In the genomic region with DNA sequence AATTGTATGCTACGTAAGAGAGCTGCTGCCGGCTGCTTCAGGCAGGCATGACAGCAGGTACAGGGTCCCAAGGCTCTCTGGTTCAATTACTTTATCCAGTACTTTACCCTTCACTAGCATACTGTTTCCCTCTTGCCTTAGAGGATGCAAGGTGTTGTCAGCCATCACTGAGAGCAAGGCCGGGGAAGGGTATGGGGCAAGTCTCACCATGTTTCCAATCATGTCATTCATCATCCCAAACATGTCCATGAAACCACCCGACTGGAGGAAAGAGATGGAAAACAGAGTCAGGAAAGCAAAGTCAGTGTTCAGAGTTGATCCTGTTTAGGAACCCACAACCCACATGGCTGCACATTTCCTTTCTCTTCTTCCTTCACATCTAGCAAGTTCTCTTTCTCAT, we compare ENCODE assay signal across 18 cellular contexts. TPM values are rescaled to one million over a fixed set of nuclear protein-coding genes. Genes with fewer than 3 reads are reported as not detected.
DNase-seq lines count a peak whose midpoint lies in the region; ATAC-seq, FAIRE-seq and TF ChIP-seq lines count a peak whose summit lies in the region.
"Had no signal": no experiment of that assay in that cellular context is flagged by ENCODE, and none has a peak within 500 bp of the region (broad histone marks: within the 10 kb centered on the region; RNA-seq: fewer than 3 reads in every experiment).

No MANE protein-coding gene starts in this region.

- peaks cover 17% of the 10 kb centered on the region for H3K4me1 ChIP-seq in astrocyte (ENCODE audit: insufficient read depth, low read length)
- H3K4me1 ChIP-seq in naive thymus-derived CD4-positive, alpha-beta T cell (ENCODE audit: control insufficient read depth in 2 of 2, insufficient read depth in 2 of 2, low read length in 2 of 2): peaks cover 0 to 18% of the 10 kb centered on the region in 2 donors
- peaks cover 16% of the 10 kb centered on the region for H3K4me1 ChIP-seq in upper lobe of right lung

- no peak for ATAC-seq in naive thymus-derived CD4-positive, alpha-beta T cell
- no peak for ATAC-seq in upper lobe of right lung
- ATAC-seq: HepG2, Panc1 had no signal

- CTCF ChIA-PET in activated CD4-positive, alpha-beta memory T cell treated with anti-CD3 and anti-CD28 coated beads for 36 hours (lab: Charles Lee): interaction anchor here (0.8 kb wide), 1 partner anchor 30 kb away, joined by 3 read pairs; no protein-coding TSS in a partner anchor
- CTCF ChIA-PET in activated CD4-positive, alpha-beta memory T cell treated with anti-CD3 and anti-CD28 coated beads, Interleukin-2, amount 10 ng/mL, durations not matched to agents 7 days and 5 days (lab: Charles Lee): no interaction called here
- CTCF ChIA-PET in naive thymus-derived CD4-positive, alpha-beta T cell (lab: Charles Lee): interaction anchor here (6.9 kb wide), 1 partner anchor 73 kb away, joined by 94 read pairs; the partner anchor contains the start of gene GPR162

- no peaks in the 10 kb centered on the region for H3K27me3 ChIP-seq in astrocyte (ENCODE audit: insufficient read depth, low read length)
- H3K27me3 ChIP-seq in naive thymus-derived CD4-positive, alpha-beta T cell (ENCODE audit: control insufficient read depth in 2 of 2, insufficient read depth in 2 of 2, low read length in 2 of 2): no peaks in the 10 kb centered on the region
- no peaks in the 10 kb centered on the region for H3K27me3 ChIP-seq in upper lobe of right lung
- H3K27me3 ChIP-seq: BLaER1 had no signal

- H3K4me3 Mint-ChIP-seq in activated CD4-positive, alpha-beta memory T cell treated with anti-CD3 and anti-CD28 coated beads for 36 hours: no peak overlapping the region
- H3K4me3 Mint-ChIP-seq in activated CD4-positive, alpha-beta memory T cell treated with anti-CD3 and anti-CD28 coated beads, Interleukin-2, amount 10 ng/mL, durations not matched to agents 7 days and 5 days: no peak overlapping the region
- H3K4me3 Mint-ChIP-seq in IgD-negative memory B cell (peak overlapping the region in 1 of 4 donors; percentile 98), astrocyte (ENCODE audit: unreplicated experiment) (peak overlapping the region; percentile 99)
- peak overlapping the region in 4 of 10 donors; percentile 15 to 32 (median 20) for H3K4me3 Mint-ChIP-seq in naive thymus-derived CD4-positive, alpha-beta T cell

- H3K79me2 ChIP-seq in astrocyte (ENCODE audit: insufficient read depth, low read length): peaks cover 33% of the 10 kb centered on the region

- no peaks in the 10 kb centered on the region for H3K27me3 Mint-ChIP-seq in activated CD4-positive, alpha-beta memory T cell treated with anti-CD3 and anti-CD28 coated beads for 36 hours
- H3K27me3 Mint-ChIP-seq in activated CD4-positive, alpha-beta memory T cell treated with anti-CD3 and anti-CD28 coated beads, Interleukin-2, amount 10 ng/mL, durations not matched to agents 7 days and 5 days: no peaks in the 10 kb centered on the region
- H3K27me3 Mint-ChIP-seq in IgD-negative memory B cell: no peaks in the 10 kb centered on the region
- no peaks in the 10 kb centered on the region for H3K27me3 Mint-ChIP-seq in astrocyte (ENCODE audit: low read depth, unreplicated experiment)
- H3K27me3 Mint-ChIP-seq in naive thymus-derived CD4-positive, alpha-beta T cell: no peaks in the 10 kb centered on the region

- H3K4me2 ChIP-seq in astrocyte (ENCODE audit: low read length): no peak overlapping the region

- H3K9me3 ChIP-seq in astrocyte (ENCODE audit: insufficient read depth, low read depth, low read length) (no peaks in the 10 kb centered on the region), upper lobe of right lung (no peaks in the 10 kb centered on the region)
- H3K9me3 ChIP-seq in naive thymus-derived CD4-positive, alpha-beta T cell (ENCODE audit: control insufficient read depth in 2 of 3, low read length in 3 of 3): no peaks in the 10 kb centered on the region
- H3K9me3 ChIP-seq: BLaER1 had no signal

- H3K27ac Mint-ChIP-seq in activated CD4-positive, alpha-beta memory T cell treated with anti-CD3 and anti-CD28 coated beads for 36 hours: peak overlapping the region; percentile 55
- no peak overlapping the region for H3K27ac Mint-ChIP-seq in activated CD4-positive, alpha-beta memory T cell treated with anti-CD3 and anti-CD28 coated beads, Interleukin-2, amount 10 ng/mL, durations not matched to agents 7 days and 5 days
- H3K27ac Mint-ChIP-seq in IgD-negative memory B cell: peak overlapping the region in 2 of 3 donors; percentile 16 to 99
- no peak overlapping the region for H3K27ac Mint-ChIP-seq in astrocyte (ENCODE audit: unreplicated experiment)
- H3K27ac Mint-ChIP-seq in naive thymus-derived CD4-positive, alpha-beta T cell: peak overlapping the region in 4 of 9 donors; percentile 33 to 98 (median 66)
- H3K27ac Mint-ChIP-seq: H9 had no signal

- intact Hi-C loops in activated CD4-positive, alpha-beta memory T cell treated with anti-CD3 and anti-CD28 coated beads for 36 hours (cut with micrococcal nuclease): no loop called here
- intact Hi-C loops in naive thymus-derived CD4-positive, alpha-beta T cell (cut with micrococcal nuclease): loop anchor here in 1 of 2 donors (5.0 kb wide), 1 partner anchor 258 kb away; the partner anchor contains the start of genes MRPL51 and NCAPD2
- intact Hi-C loops in upper lobe of right lung (cut with DNase I): no loop called here

- H3K36me3 Mint-ChIP-seq in activated CD4-positive, alpha-beta memory T cell treated with anti-CD3 and anti-CD28 coated beads for 36 hours: peaks cover 32% of the 10 kb centered on the region
- peaks cover 48% of the 10 kb centered on the region for H3K36me3 Mint-ChIP-seq in activated CD4-positive, alpha-beta memory T cell treated with anti-CD3 and anti-CD28 coated beads, Interleukin-2, amount 10 ng/mL, durations not matched to agents 7 days and 5 days (ENCODE audit: low read depth)
- H3K36me3 Mint-ChIP-seq in IgD-negative memory B cell: peaks cover 2% of the 10 kb centered on the region
- H3K36me3 Mint-ChIP-seq in astrocyte (ENCODE audit: low read depth, unreplicated experiment): peaks cover 27% of the 10 kb centered on the region
- H3K36me3 Mint-ChIP-seq in naive thymus-derived CD4-positive, alpha-beta T cell: peaks cover 12 to 20% (median 17%) of the 10 kb centered on the region in 5 donors

- TF ChIP-seq CTCF in astrocyte (IDR thresholded peaks at IDR 0.05; ENCODE audit: insufficient read depth, low read depth, low read length) (no peak), upper lobe of right lung (IDR thresholded peaks at IDR 0.05) (no peak)

- peaks cover 34% of the 10 kb centered on the region for H3K4me1 Mint-ChIP-seq in activated CD4-positive, alpha-beta memory T cell treated with anti-CD3 and anti-CD28 coated beads for 36 hours (ENCODE audit: low read depth)
- peaks cover 33% of the 10 kb centered on the region for H3K4me1 Mint-ChIP-seq in activated CD4-positive, alpha-beta memory T cell treated with anti-CD3 and anti-CD28 coated beads, Interleukin-2, amount 10 ng/mL, durations not matched to agents 7 days and 5 days
- peaks cover 15 to 17% (median 17%) of the 10 kb centered on the region in 3 donors for H3K4me1 Mint-ChIP-seq in IgD-negative memory B cell
- H3K4me1 Mint-ChIP-seq in astrocyte (ENCODE audit: low read depth, unreplicated experiment): peaks cover 30% of the 10 kb centered on the region
- peaks cover 10 to 47% (median 34%) of the 10 kb centered on the region in 7 donors for H3K4me1 Mint-ChIP-seq in naive thymus-derived CD4-positive, alpha-beta T cell

- H4K20me1 ChIP-seq in astrocyte (ENCODE audit: insufficient read depth, low read length): peaks cover 59% of the 10 kb centered on the region

- POLR2A ChIA-PET in activated CD4-positive, alpha-beta memory T cell treated with anti-CD3 and anti-CD28 coated beads for 36 hours (lab: Charles Lee): no interaction called here
- POLR2A ChIA-PET in activated CD4-positive, alpha-beta memory T cell treated with anti-CD3 and anti-CD28 coated beads, Interleukin-2, amount 10 ng/mL, durations not matched to agents 7 days and 5 days (lab: Charles Lee): no interaction called here
- POLR2A ChIA-PET in naive thymus-derived CD4-positive, alpha-beta T cell (lab: Charles Lee): interaction anchor here (0.7 to 6.6 kb wide), 2 partner anchors 78 to 186 kb away, joined by 3 to 91 read pairs; partner anchors contain the start of gene P3H3

- H3K9ac ChIP-seq in astrocyte (ENCODE audit: low read length): peak overlapping the region; percentile 21
- H3K9ac ChIP-seq: BLaER1 had no signal

- H3K27ac ChIP-seq in astrocyte (ENCODE audit: low read depth, low read length): no peak overlapping the region
- H3K27ac ChIP-seq in naive thymus-derived CD4-positive, alpha-beta T cell (ENCODE audit: low read depth, low read length): peak overlapping the region; percentile 7
- H3K27ac ChIP-seq in upper lobe of right lung: no peak overlapping the region
- H3K27ac ChIP-seq: BLaER1 had no signal

- FAIRE-seq in astrocyte (lab: Jason Lieb, UNC): no peak
- FAIRE-seq: HepG2 had no signal

- H3K36me3 ChIP-seq in astrocyte (ENCODE audit: insufficient read depth, low read length) (peaks cover 40% of the 10 kb centered on the region), upper lobe of right lung (peaks cover 56% of the 10 kb centered on the region)
- H3K36me3 ChIP-seq in naive thymus-derived CD4-positive, alpha-beta T cell (ENCODE audit: control insufficient read depth in 2 of 3, insufficient read depth in 3 of 3, low read length in 3 of 3): peaks cover 4 to 64% (median 10%) of the 10 kb centered on the region in 3 experiments

- no peak overlapping the region for H2AFZ ChIP-seq in astrocyte (ENCODE audit: low read depth, low read length)

- no peaks in the 10 kb centered on the region for H3K9me3 Mint-ChIP-seq in activated CD4-positive, alpha-beta memory T cell treated with anti-CD3 and anti-CD28 coated beads for 36 hours
- H3K9me3 Mint-ChIP-seq in activated CD4-positive, alpha-beta memory T cell treated with anti-CD3 and anti-CD28 coated beads, Interleukin-2, amount 10 ng/mL, durations not matched to agents 7 days and 5 days: no peaks in the 10 kb centered on the region
- H3K9me3 Mint-ChIP-seq in IgD-negative memory B cell: no peaks in the 10 kb centered on the region
- H3K9me3 Mint-ChIP-seq in astrocyte (ENCODE audit: unreplicated experiment): no peaks in the 10 kb centered on the region
- H3K9me3 Mint-ChIP-seq in naive thymus-derived CD4-positive, alpha-beta T cell: no peaks in the 10 kb centered on the region
- H3K9me3 Mint-ChIP-seq: H9 had no signal

- DNase-seq in activated CD4-positive, alpha-beta memory T cell treated with anti-CD3 and anti-CD28 coated beads for 36 hours: no peak
- DNase-seq in activated CD4-positive, alpha-beta memory T cell treated with anti-CD3 and anti-CD28 coated beads, Interleukin-2, amount 10 ng/mL, durations not matched to agents 7 days and 5 days: no peak
- DNase-seq in astrocyte (ENCODE audit: low read depth) (no peak), DMS153 treated with DMSO at 0.1 percent for 48 hours (lab: John Stamatoyannopoulos, UW; ENCODE audit: unreplicated experiment) (no peak), upper lobe of right lung (no peak), anterior cingulate cortex (lab: John Stamatoyannopoulos, UW) (no peak)
- DNase-seq in naive thymus-derived CD4-positive, alpha-beta T cell: no peak
- DNase-seq: 8988T, DMS153, H9, Kasumi-1, NCI-H1417 treated with DMSO at 0.1 percent for 48 hours, NCI-H2029, NCI-H510A treated with DMSO at 0.1 percent for 48 hours had no signal

- no peak overlapping the region for H3K4me3 ChIP-seq in astrocyte (ENCODE audit: insufficient read depth, low read depth, low read length)
- H3K4me3 ChIP-seq in naive thymus-derived CD4-positive, alpha-beta T cell (ENCODE audit: low read length): no peak overlapping the region
- no peak overlapping the region for H3K4me3 ChIP-seq in upper lobe of right lung
- H3K4me3 ChIP-seq: BLaER1 had no signal

RNA-seq across cellular contexts. Expression of gene MLF2, which starts 2.4 kb away (rescaled TPM):
- 100 to 1,000 TPM; 140 to 141 TPM for total RNA-seq in activated CD4-positive, alpha-beta memory T cell treated with anti-CD3 and anti-CD28 coated beads for 36 hours
- total RNA-seq in activated CD4-positive, alpha-beta memory T cell treated with anti-CD3 and anti-CD28 coated beads, Interleukin-2, amount 10 ng/mL, durations not matched to agents 7 days and 5 days: 100 to 1,000 TPM; 101 to 108 TPM
- 152 TPM for polyA plus RNA-seq in IgD-negative memory B cell
- total RNA-seq in astrocyte (302 and 316 TPM in 2 replicates), upper lobe of right lung (118 TPM)
- 100 to 1,000 TPM in 3 of 5 experiments, 10 to 100 TPM in 2; 84.6 to 141 (median 117) TPM for total RNA-seq in naive thymus-derived CD4-positive, alpha-beta T cell
- 100 to 1,000 TPM; 122 to 134 TPM for polyA plus RNA-seq in naive thymus-derived CD4-positive, alpha-beta T cell

RNA-seq across cellular contexts. Expression of gene PTMS, which starts 15.7 kb away (rescaled TPM):
- total RNA-seq in activated CD4-positive, alpha-beta memory T cell treated with anti-CD3 and anti-CD28 coated beads for 36 hours: 100 to 1,000 TPM; 104 to 109 TPM
- total RNA-seq in activated CD4-positive, alpha-beta memory T cell treated with anti-CD3 and anti-CD28 coated beads, Interleukin-2, amount 10 ng/mL, durations not matched to agents 7 days and 5 days: 10 to 100 TPM; 47.0 to 49.6 TPM
- polyA plus RNA-seq in IgD-negative memory B cell: 2.5 TPM
- total RNA-seq in astrocyte: 504 and 510 TPM in 2 replicates
- total RNA-seq in naive thymus-derived CD4-positive, alpha-beta T cell: 100 to 1,000 TPM in 1 of 5 experiments, 10 to 100 TPM in 1, 1 to 10 TPM in 3; 1.4 to 125 (median 3.5) TPM
- polyA plus RNA-seq in naive thymus-derived CD4-positive, alpha-beta T cell: not detected
- 323 TPM for total RNA-seq in upper lobe of right lung

RNA-seq across cellular contexts. Expression of gene LAG3, which starts 21.8 kb away (rescaled TPM):
- total RNA-seq in activated CD4-positive, alpha-beta memory T cell treated with anti-CD3 and anti-CD28 coated beads for 36 hours: 100 to 1,000 TPM; 169 to 172 TPM
- total RNA-seq in activated CD4-positive, alpha-beta memory T cell treated with anti-CD3 and anti-CD28 coated beads, Interleukin-2, amount 10 ng/mL, durations not matched to agents 7 days and 5 days: 10 to 100 TPM; 91.9 TPM
- polyA plus RNA-seq in IgD-negative memory B cell: 0.88 TPM
- total RNA-seq in astrocyte (2.0 TPM in 2 replicates), upper lobe of right lung (1.5 TPM)
- total RNA-seq in naive thymus-derived CD4-positive, alpha-beta T cell: 10 to 100 TPM in 1 of 5 experiments, 1 to 10 TPM in 2, under 1 TPM in 2; 0.64 to 46.5 (median 1.7) TPM
- polyA plus RNA-seq in naive thymus-derived CD4-positive, alpha-beta T cell: under 1 TPM; 0.26 to 0.69 TPM

RNA-seq across cellular contexts. Expression of gene COPS7A, which starts 26.7 kb away (rescaled TPM):
- total RNA-seq in activated CD4-positive, alpha-beta memory T cell treated with anti-CD3 and anti-CD28 coated beads for 36 hours: 10 to 100 TPM; 37.6 to 39.4 TPM
- 10 to 100 TPM; 28.4 to 29.0 TPM for total RNA-seq in activated CD4-positive, alpha-beta memory T cell treated with anti-CD3 and anti-CD28 coated beads, Interleukin-2, amount 10 ng/mL, durations not matched to agents 7 days and 5 days
- polyA plus RNA-seq in IgD-negative memory B cell: 36.8 TPM
- total RNA-seq in astrocyte (47.3 and 51.5 TPM in 2 replicates), upper lobe of right lung (57.9 TPM)
- 10 to 100 TPM; 21.9 to 38.7 (median 30.1) TPM for total RNA-seq in naive thymus-derived CD4-positive, alpha-beta T cell
- polyA plus RNA-seq in naive thymus-derived CD4-positive, alpha-beta T cell: 10 to 100 TPM; 43.0 to 48.0 TPM

RNA-seq across cellular contexts. Expression of gene CD4, which starts 38.8 kb away (rescaled TPM):
- 100 to 1,000 TPM; 290 to 300 TPM for total RNA-seq in activated CD4-positive, alpha-beta memory T cell treated with anti-CD3 and anti-CD28 coated beads for 36 hours
- 100 to 1,000 TPM; 324 to 327 TPM for total RNA-seq in activated CD4-positive, alpha-beta memory T cell treated with anti-CD3 and anti-CD28 coated beads, Interleukin-2, amount 10 ng/mL, durations not matched to agents 7 days and 5 days
- 6.6 TPM for polyA plus RNA-seq in IgD-negative memory B cell
- total RNA-seq in astrocyte (0.54 and 0.72 TPM in 2 replicates), upper lobe of right lung (67.6 TPM)
- total RNA-seq in naive thymus-derived CD4-positive, alpha-beta T cell: 100 to 1,000 TPM; 164 to 267 (median 246) TPM
- 100 to 1,000 TPM; 364 to 576 TPM for polyA plus RNA-seq in naive thymus-derived CD4-positive, alpha-beta T cell

Comparison
In these comparisons a context has a peak if more than half of its experiments do, and no peak if none do; other contexts are left out.
1. H3K27ac Mint-ChIP-seq: peak in activated CD4-positive, alpha-beta memory T cell treated with anti-CD3 and anti-CD28 coated beads for 36 hours (single experiment) and IgD-negative memory B cell (2 of 3); none in activated CD4-positive, alpha-beta memory T cell treated with anti-CD3 and anti-CD28 coated beads, Interleukin-2, amount 10 ng/mL, durations not matched to agents 7 days and 5 days (single experiment) and astrocyte (single experiment).